ENCODE assay signal across 22 cellular contexts in genomic region chr2:237738255-237738654, GRCh38.
A peak's percentile ranks its signal among the peaks of the same experiment; 100 is the strongest.
DNase-seq lines count a peak whose midpoint lies in the region; ATAC-seq and TF ChIP-seq lines count a peak whose summit lies in the region.
"Had no signal": no experiment of that assay in that cellular context is flagged by ENCODE, and none has a peak within 500 bp of the region (broad histone marks: within the 10 kb centered on the region; RNA-seq: fewer than 3 reads in every experiment).

No MANE protein-coding gene starts in this region.

- no peaks in the 10 kb centered on the region for H3K27me3 Mint-ChIP-seq in activated T-cell treated with anti-CD3 and anti-CD28 coated beads, Interleukin-2, amount 50 U/mL, for 72 hours (ENCODE audit: low read depth)
- H3K27me3 Mint-ChIP-seq in WTC11 (ENCODE audit: low read depth) = no peaks in the 10 kb centered on the region
- no peaks in the 10 kb centered on the region for H3K27me3 Mint-ChIP-seq in memory B cell
- H3K27me3 Mint-ChIP-seq: type B pancreatic cell had no signal

- H3K4me3 Mint-ChIP-seq in activated T-cell treated with anti-CD3 and anti-CD28 coated beads, Interleukin-2, amount 50 U/mL, for 72 hours = no peak overlapping the region
- no peak overlapping the region for H3K4me3 Mint-ChIP-seq in WTC11
- no peak overlapping the region for H3K4me3 Mint-ChIP-seq in memory B cell
- H3K4me3 Mint-ChIP-seq: H9, type B pancreatic cell had no signal

- no peak for DNase-seq in activated T-cell treated with anti-CD3 and anti-CD28 coated beads, Interleukin-2, amount 50 U/mL, for 72 hours
- no peak for DNase-seq in activated T-cell treated with anti-CD3 and anti-CD28 coated beads for 4 hours
- no peak for DNase-seq in WTC11 (ENCODE audit: low spot score)
- no peak for DNase-seq in memory B cell (ENCODE audit: low spot score in 2 of 2)
- DNase-seq in COLO668 (lab: John Stamatoyannopoulos, UW; ENCODE audit: unreplicated experiment) = no peak
- DNase-seq: C1 segment of cervical spinal cord; effector CD8-positive, alpha-beta T cell; H9; kidney glomerular epithelial cell; mucosa of descending colon; NCI-H1092; NCI-H69; occipital lobe; small intestine; T1000 had no signal

- H3K9me3 ChIP-seq in stomach smooth muscle (ENCODE audit: control insufficient read depth in 2 of 2, low read length in 2 of 2) = no peaks in the 10 kb centered on the region
- H3K9me3 ChIP-seq: mucosa of descending colon, SJSA1 had no signal

- H3K27ac ChIP-seq in stomach smooth muscle (ENCODE audit: low read length) = peak overlapping the region; percentile 75
- H3K27ac ChIP-seq: KMS-11, SJSA1 had no signal

- H3K4me3 ChIP-seq in stomach smooth muscle (ENCODE audit: low read length in 2 of 2) = no peak overlapping the region
- H3K4me3 ChIP-seq: cardiac muscle cell, mucosa of descending colon, SJSA1 had no signal

- H3K36me3 Mint-ChIP-seq in activated T-cell treated with anti-CD3 and anti-CD28 coated beads, Interleukin-2, amount 50 U/mL, for 72 hours (ENCODE audit: insufficient read depth in 2 of 2) = peaks cover 7 to 18% of the 10 kb centered on the region in 2 donors
- H3K36me3 Mint-ChIP-seq in WTC11 (peaks cover 15% of the 10 kb centered on the region), memory B cell (peaks cover 13% of the 10 kb centered on the region)

- ATAC-seq in activated T-cell treated with anti-CD3 and anti-CD28 coated beads, Interleukin-2, amount 50 U/mL, for 72 hours (replicated peaks in 1 of 2) = no peak
- no peak for ATAC-seq in WTC11
- no peak for ATAC-seq in memory B cell (ENCODE audit: low read depth)
- ATAC-seq in GM18519 (IDR thresholded peaks at IDR 0.05; ENCODE audit: low FRiP score, unreplicated experiment) = no peak
- no peak for ATAC-seq in HG03175 (IDR thresholded peaks at IDR 0.05; ENCODE audit: unreplicated experiment)
- ATAC-seq: mucosa of descending colon had no signal

- peak overlapping the region; percentile 75 for H3K27ac Mint-ChIP-seq in activated T-cell treated with anti-CD3 and anti-CD28 coated beads, Interleukin-2, amount 50 U/mL, for 72 hours
- peak overlapping the region; percentile 61; the same call in 1 of the 2 replicates for H3K27ac Mint-ChIP-seq in WTC11
- peak overlapping the region; percentile 28 for H3K27ac Mint-ChIP-seq in memory B cell

- H3K9ac ChIP-seq in stomach smooth muscle (ENCODE audit: low read length in 2 of 2) = peak overlapping the region; percentile 55 to 64
- H3K9ac ChIP-seq: KMS-11 had no signal

- peaks cover 34% of the 10 kb centered on the region for H3K4me1 Mint-ChIP-seq in activated T-cell treated with anti-CD3 and anti-CD28 coated beads, Interleukin-2, amount 50 U/mL, for 72 hours (ENCODE audit: low read depth)
- H3K4me1 Mint-ChIP-seq in WTC11 (peaks cover 66% of the 10 kb centered on the region), memory B cell (peaks cover 15% of the 10 kb centered on the region)

- CTCF ChIA-PET in WTC11 (lab: Charles Lee) = interaction anchor here (1.4 kb wide), 1 partner anchor 63 kb away, joined by 3 read pairs; no protein-coding TSS in a partner anchor

- H3K9me3 Mint-ChIP-seq in activated T-cell treated with anti-CD3 and anti-CD28 coated beads, Interleukin-2, amount 50 U/mL, for 72 hours = no peaks in the 10 kb centered on the region
- H3K9me3 Mint-ChIP-seq in WTC11 = no peaks in the 10 kb centered on the region
- H3K9me3 Mint-ChIP-seq in memory B cell = no peaks in the 10 kb centered on the region
- H3K9me3 Mint-ChIP-seq: H9, type B pancreatic cell had no signal

- peaks cover 77% of the 10 kb centered on the region for H3K4me1 ChIP-seq in stomach smooth muscle (ENCODE audit: control insufficient read depth, insufficient read depth, low read length)

- POLR2A ChIA-PET in WTC11 (lab: Charles Lee) = no interaction called here

- no peak for TF ChIP-seq CTCF in WTC11 (IDR thresholded peaks at IDR 0.05)

- no peaks in the 10 kb centered on the region for H3K27me3 ChIP-seq in stomach smooth muscle (ENCODE audit: control insufficient read depth in 1 of 2, insufficient read depth in 2 of 2, low read length in 2 of 2)
- H3K27me3 ChIP-seq: cardiac muscle cell, SJSA1 had no signal

- peaks cover 0 to 4% of the 10 kb centered on the region in 2 donors for H3K36me3 ChIP-seq in stomach smooth muscle (ENCODE audit: control insufficient read depth in 2 of 2, insufficient read depth in 2 of 2, low read length in 2 of 2)
- H3K36me3 ChIP-seq: cardiac muscle cell had no signal

TF ChIP-seq in WTC11, 78 proteins besides CTCF, POLR2A, EP300 and RAD21:
- TF ChIP-seq ZNF416 (CRISPR knock-in tag; IDR thresholded peaks at IDR 0.05) (no peak), GRHL2 (CRISPR knock-in tag; IDR thresholded peaks at IDR 0.05; ENCODE audit: insufficient replicate concordance, severe bottlenecking) (no peak), GTF2I (CRISPR knock-in tag; conservative IDR thresholded peaks at IDR 0.05) (no peak), CREM (CRISPR knock-in tag; IDR thresholded peaks at IDR 0.05) (no peak), ZNF532 (CRISPR knock-in tag; IDR thresholded peaks at IDR 0.05; ENCODE audit: borderline replicate concordance) (no peak), TCF7 (CRISPR knock-in tag; IDR thresholded peaks at IDR 0.05; ENCODE audit: low read depth) (no peak)
TF ChIP-seq in WTC11: peak in this region for 0.
